8 cellular contexts compared by ENCODE assay signal in genomic region chr1:154607084-154607747, GRCh38. TPM values are rescaled to one million over a fixed set of nuclear protein-coding genes. Genes with fewer than 3 reads are reported as not detected.
DNase-seq lines count a peak whose midpoint lies in the region; ATAC-seq and TF ChIP-seq lines count a peak whose summit lies in the region.

No MANE protein-coding gene starts in this region.

- no peak for TF ChIP-seq EP300 in upper lobe of left lung (IDR thresholded peaks at IDR 0.05)

- H2BK120ac ChIP-seq in mesendoderm (ENCODE audit: low read depth, low read length), result no peak overlapping the region

- peaks cover 10% of the 10 kb centered on the region for H3K36me3 ChIP-seq in SJCRH30
- peaks cover 0 to 16% of the 10 kb centered on the region in 2 donors for H3K36me3 ChIP-seq in duodenal mucosa (ENCODE audit: control insufficient read depth in 1 of 2, insufficient read depth in 2 of 2, low read length in 2 of 2)
- H3K36me3 ChIP-seq in mesendoderm (ENCODE audit: control insufficient read depth, insufficient read depth, low read length), result no peaks in the 10 kb centered on the region
- peaks cover 0 to 11% (median 2%) of the 10 kb centered on the region in 4 donors for H3K36me3 ChIP-seq in upper lobe of left lung

- H3K56ac ChIP-seq in mesendoderm (ENCODE audit: low read length), result peak overlapping the region; percentile 99

- peak overlapping the region; percentile 89 for H3K4me2 ChIP-seq in mesendoderm (ENCODE audit: low read length)

- TF ChIP-seq CTCF in upper lobe of left lung (IDR thresholded peaks at IDR 0.05), result no peak

- H3K27me3 ChIP-seq in SJCRH30 (no peaks in the 10 kb centered on the region), duodenal mucosa (ENCODE audit: control insufficient read depth in 1 of 2, insufficient read depth in 2 of 2, low read length in 2 of 2) (no peaks in the 10 kb centered on the region), mesendoderm (ENCODE audit: insufficient read depth, low read length, poor library complexity) (no peaks in the 10 kb centered on the region), upper lobe of left lung (no peaks in the 10 kb centered on the region)

- peak overlapping the region; percentile 69 for H3K23ac ChIP-seq in mesendoderm (ENCODE audit: low read length)

- H2BK5ac ChIP-seq in mesendoderm (ENCODE audit: low read length), result peak overlapping the region; percentile 85

- H3K9me3 ChIP-seq in SJCRH30 (replicated peaks), result no peaks in the 10 kb centered on the region
- no peaks in the 10 kb centered on the region for H3K9me3 ChIP-seq in duodenal mucosa (ENCODE audit: control insufficient read depth in 1 of 2, low read length in 2 of 2)
- H3K9me3 ChIP-seq in upper lobe of left lung, result no peaks in the 10 kb centered on the region

- H3K79me2 ChIP-seq in mesendoderm (ENCODE audit: control insufficient read depth, insufficient read depth, low read length), result peaks cover 59% of the 10 kb centered on the region

- peaks cover 31% of the 10 kb centered on the region for H3K79me1 ChIP-seq in mesendoderm (ENCODE audit: low read length)

- peaks cover 16% of the 10 kb centered on the region for H3K4me1 ChIP-seq in SJCRH30
- peaks cover 17 to 35% of the 10 kb centered on the region in 2 donors for H3K4me1 ChIP-seq in duodenal mucosa (ENCODE audit: control insufficient read depth in 1 of 2, insufficient read depth in 2 of 2, low read length in 2 of 2)
- H3K4me1 ChIP-seq in mesendoderm (ENCODE audit: control insufficient read depth, low read depth, low read length), result peaks cover 23% of the 10 kb centered on the region
- peaks cover 47 to 58% (median 56%) of the 10 kb centered on the region in 4 donors for H3K4me1 ChIP-seq in upper lobe of left lung

- no peak overlapping the region for H2BK15ac ChIP-seq in mesendoderm (replicated peaks; ENCODE audit: low read depth)

- in situ Hi-C loops in G401 (cut with HindIII; ENCODE audit: low sequenced_read_pairs), result no loop called here

- H4K8ac ChIP-seq in mesendoderm (ENCODE audit: low read depth, low read length), result no peak overlapping the region

- WGBS in mesendoderm (ENCODE audit: extremely low coverage, insufficient coverage, low lambda C conversion rate), result no CpG with 5 or more reads among the region's 15 CpGs
- 3 to 6% methylated on average over 10 to 15 of the region's 15 CpGs for WGBS in upper lobe of left lung, 2 donors

- H3K4me3 ChIP-seq in SJCRH30, result peak overlapping the region; percentile 99
- H3K4me3 ChIP-seq in duodenal mucosa (ENCODE audit: low read depth in 1 of 2, low read length in 2 of 2), result peak overlapping the region; percentile 90 to 99
- H3K4me3 ChIP-seq in mesendoderm (ENCODE audit: low read length), result peak overlapping the region; percentile 87
- peak overlapping the region; percentile 36 to 86 (median 63) for H3K4me3 ChIP-seq in upper lobe of left lung

- H3K27ac ChIP-seq in SJCRH30 (peak overlapping the region; percentile 93), duodenal mucosa (ENCODE audit: low read depth, low read length) (peak overlapping the region; percentile 93), mesendoderm (ENCODE audit: low read depth, low read length) (peak overlapping the region; percentile 84), upper lobe of left lung (peak overlapping the region; percentile 97)

- H3K18ac ChIP-seq in mesendoderm (ENCODE audit: low read length), result peak overlapping the region; percentile 47

- H3K9ac ChIP-seq in duodenal mucosa (ENCODE audit: low read depth in 1 of 2, low read length in 2 of 2) (peak overlapping the region; percentile 79 to 100), mesendoderm (ENCODE audit: low read length) (peak overlapping the region; percentile 90)

- no peak overlapping the region for H4K5ac ChIP-seq in mesendoderm (ENCODE audit: low read length)

- H3K4ac ChIP-seq in mesendoderm (ENCODE audit: low read depth, low read length), result peak overlapping the region; percentile 1

- no peak for TF ChIP-seq POLR2A in upper lobe of left lung (IDR thresholded peaks at IDR 0.05)

- DNase-seq in G401 (ENCODE audit: low spot score), result peak; percentile 53
- no peak for DNase-seq in SJCRH30
- peak; percentile 43 for DNase-seq in mesendoderm
- peak in 1 of 2 donors; percentile 29 for DNase-seq in upper lobe of left lung
- DNase-seq in stimulated activated CD4-positive, alpha-beta T cell treated with anti-CD3 and anti-CD28 coated beads, Interleukin-15, amount 100 ng/mL, for 24 hours, result no peak

- ATAC-seq in HG02852 (IDR thresholded peaks at IDR 0.05; ENCODE audit: unreplicated experiment) (peak; percentile 8), upper lobe of left lung (ENCODE audit: low FRiP score in 2 of 2) (no peak), GM21717 (IDR thresholded peaks at IDR 0.05; ENCODE audit: unreplicated experiment) (no peak)

- peak overlapping the region; percentile 64 for H2AK5ac ChIP-seq in mesendoderm (ENCODE audit: low read length)

RNA-seq across cellular contexts. Expression of gene ADAR, which starts 0.8 kb away (rescaled TPM):
- total RNA-seq in G401 (2014; rRNA removed; shearing (Covaris generic)), result 67.4 and 94.1 TPM in 2 replicates
- total RNA-seq in SJCRH30 (2014; rRNA removed; shearing (Covaris generic)), result 102 and 104 TPM in 2 replicates
- 111 TPM for polyA plus RNA-seq in mesendoderm (2013, experiment 1 of 2)
- polyA plus RNA-seq in mesendoderm (2013, experiment 2 of 2), result 114 TPM
- 100 to 1,000 TPM; 113 to 226 (median 156) TPM for total RNA-seq in upper lobe of left lung

RNA-seq across cellular contexts. Expression of gene CHRNB2, which starts 39.6 kb away (rescaled TPM):
- not detected in 2 replicates for total RNA-seq in G401 (2014; rRNA removed; shearing (Covaris generic))
- 0.08 TPM in 2 replicates for total RNA-seq in SJCRH30 (2014; rRNA removed; shearing (Covaris generic))
- 0.51 TPM for polyA plus RNA-seq in mesendoderm (2013, experiment 1 of 2)
- polyA plus RNA-seq in mesendoderm (2013, experiment 2 of 2), result 0.55 TPM
- total RNA-seq in upper lobe of left lung, result under 1 TPM in 1 of 6 donors, not detected in 5; 0.15 TPM

RNA-seq across cellular contexts. Expression of gene UBE2Q1, which starts 48.8 kb away (rescaled TPM):
- 38.0 and 61.2 TPM in 2 replicates for total RNA-seq in G401 (2014; rRNA removed; shearing (Covaris generic))
- total RNA-seq in SJCRH30 (2014; rRNA removed; shearing (Covaris generic)), result 30.2 and 32.6 TPM in 2 replicates
- polyA plus RNA-seq in mesendoderm (2013, experiment 1 of 2), result 53.4 TPM
- 52.6 TPM for polyA plus RNA-seq in mesendoderm (2013, experiment 2 of 2)
- 10 to 100 TPM; 19.9 to 90.9 (median 36.4) TPM for total RNA-seq in upper lobe of left lung

Comparison
In these comparisons a context has a peak if more than half of its experiments do, and no peak if none do; other contexts are left out.
1. DNase-seq: peak in G401 (single experiment) and mesendoderm (single experiment); none in SJCRH30 (0 of 2) and stimulated activated CD4-positive, alpha-beta T cell treated with anti-CD3 and anti-CD28 coated beads, Interleukin-15, amount 100 ng/mL, for 24 hours (single experiment).
2. Peak in every context shown above with its lines, with median percentiles within 50 percentile points of each other: H3K27ac ChIP-seq and H3K4me3 ChIP-seq.